In the genomic region with DNA sequence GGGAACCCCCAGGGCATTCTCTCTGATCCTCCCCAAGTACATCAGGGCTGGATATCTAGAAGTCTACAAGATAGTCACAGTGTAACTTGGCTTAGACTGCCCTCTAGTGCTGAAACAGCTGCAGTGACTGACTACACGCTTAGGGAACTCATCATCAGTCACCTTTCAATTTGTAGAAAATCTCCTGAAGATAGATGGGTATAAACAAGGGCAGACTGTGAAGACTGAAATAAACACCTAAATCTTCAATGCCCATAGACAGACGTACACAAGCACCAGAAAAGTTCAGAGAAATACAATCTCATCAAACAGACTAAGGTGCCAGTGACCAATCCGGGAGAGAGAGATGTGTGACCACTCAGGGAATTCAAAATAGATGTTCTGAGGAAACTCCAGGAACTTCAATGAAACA, we compare ENCODE assay signal across 8 cellular contexts. TPM values are rescaled to one million over a fixed set of nuclear protein-coding genes. Genes with fewer than 3 reads are reported as not detected.
DNase-seq lines count a peak whose midpoint lies in the region; ATAC-seq, FAIRE-seq and TF ChIP-seq lines count a peak whose summit lies in the region.

No MANE protein-coding gene starts in this region.

- H3K27me3 Mint-ChIP-seq in activated CD4-positive, alpha-beta T cell treated with anti-CD3 and anti-CD28 coated beads, Interleukin-2, amount 10 ng/mL, durations not matched to agents 7 days and 5 days, result no peaks in the 10 kb centered on the region
- no peaks in the 10 kb centered on the region for H3K27me3 Mint-ChIP-seq in naive B cell

- H3K4me1 ChIP-seq in A549 (no peaks in the 10 kb centered on the region), thoracic aorta (ENCODE audit: control insufficient read depth in 1 of 2, low read depth in 2 of 2) (peaks cover 0 to 13% of the 10 kb centered on the region in 2 donors)

- no peaks in the 10 kb centered on the region for H3K36me3 ChIP-seq in thoracic aorta

- ATAC-seq in A549 (peak; percentile 97 to 98), HG03066 (IDR thresholded peaks at IDR 0.05; ENCODE audit: low read depth, unreplicated experiment) (peak; percentile 65), naive B cell (ENCODE audit: low read depth in 2 of 2) (peak; percentile 76 to 86), thoracic aorta (ENCODE audit: insufficient number of reproducible peaks, low FRiP score, low read depth) (peak; percentile 74)

- no peak for TF ChIP-seq POLR2A in A549 (IDR thresholded peaks at IDR 0.05; ENCODE audit: low read length)

- peak; percentile 59 for FAIRE-seq in A549 (lab: Jason Lieb, UNC)

- no peak overlapping the region for H3K4me2 ChIP-seq in A549

- no peak for TF ChIP-seq EP300 in A549 (IDR thresholded peaks at IDR 0.05)

- TF ChIP-seq RAD21 in A549 (conservative IDR thresholded peaks at IDR 0.05 in 1 of 2, IDR thresholded peaks at IDR 0.05 in 1 of 2), result peak; percentile 78 to 83

- H3K4me3 Mint-ChIP-seq in activated CD4-positive, alpha-beta T cell treated with anti-CD3 and anti-CD28 coated beads, Interleukin-2, amount 10 ng/mL, durations not matched to agents 7 days and 5 days, result no peak overlapping the region
- no peak overlapping the region for H3K4me3 Mint-ChIP-seq in naive B cell

- H3K4me3 ChIP-seq in A549 (no peak overlapping the region), epithelial cell of esophagus (ENCODE audit: low read length) (no peak overlapping the region), thoracic aorta (no peak overlapping the region)

- POLR2A ChIA-PET in A549 (lab: Yijun Ruan, JAX), result no interaction called here
- POLR2A ChIA-PET in activated CD4-positive, alpha-beta T cell treated with anti-CD3 and anti-CD28 coated beads, Interleukin-2, amount 10 ng/mL, durations not matched to agents 7 days and 5 days (lab: Charles Lee), result no interaction called here

- no peaks in the 10 kb centered on the region for H3K27me3 ChIP-seq in thoracic aorta (replicated peaks; ENCODE audit: insufficient read depth)

- H3K9me3 Mint-ChIP-seq in activated CD4-positive, alpha-beta T cell treated with anti-CD3 and anti-CD28 coated beads, Interleukin-2, amount 10 ng/mL, durations not matched to agents 7 days and 5 days, result peaks cover 8% of the 10 kb centered on the region
- peaks cover 0 to 4% (median 0%) of the 10 kb centered on the region in 7 donors for H3K9me3 Mint-ChIP-seq in naive B cell

- H3K27ac ChIP-seq in A549, result no peak overlapping the region
- peak overlapping the region in 1 of 2 donors; percentile 18 for H3K27ac ChIP-seq in thoracic aorta

- H3K36me3 Mint-ChIP-seq in activated CD4-positive, alpha-beta T cell treated with anti-CD3 and anti-CD28 coated beads, Interleukin-2, amount 10 ng/mL, durations not matched to agents 7 days and 5 days (ENCODE audit: low read depth), result peaks cover 62% of the 10 kb centered on the region
- peaks cover 11 to 14% of the 10 kb centered on the region in 2 donors for H3K36me3 Mint-ChIP-seq in naive B cell

- WGBS in A549 (ENCODE audit: missing lambda C conversion rate), result 53% methylated on average over 3 of the region's 3 CpGs

- peaks cover 3% of the 10 kb centered on the region for H3K4me1 Mint-ChIP-seq in activated CD4-positive, alpha-beta T cell treated with anti-CD3 and anti-CD28 coated beads, Interleukin-2, amount 10 ng/mL, durations not matched to agents 7 days and 5 days
- peaks cover 0 to 7% (median 0%) of the 10 kb centered on the region in 3 donors for H3K4me1 Mint-ChIP-seq in naive B cell

- peak; percentile 54 to 74 for DNase-seq in A549 (ENCODE audit: low read depth in 1 of 2, low spot score in 1 of 2)
- DNase-seq in NCI-H460 (ENCODE audit: extremely low read depth, low read depth), result peak; percentile 81
- peak; percentile 78 for DNase-seq in activated CD4-positive, alpha-beta T cell treated with anti-CD3 and anti-CD28 coated beads, Interleukin-2, amount 10 ng/mL, durations not matched to agents 7 days and 5 days
- DNase-seq in epithelial cell of esophagus (ENCODE audit: low read depth), result peak; percentile 80
- DNase-seq in naive B cell, result peak; percentile 53
- no peak for DNase-seq in thoracic aorta (ENCODE audit: low spot score)

- CTCF ChIA-PET in A549 (lab: Yijun Ruan, JAX), result interaction anchor here (0.6 to 6.5 kb wide), 27 partner anchors 8 to 687 kb away, joined by 3 to 80 read pairs (median 5); a partner anchor contains a TSS
- CTCF ChIA-PET in activated CD4-positive, alpha-beta T cell treated with anti-CD3 and anti-CD28 coated beads, Interleukin-2, amount 10 ng/mL, durations not matched to agents 7 days and 5 days (lab: Charles Lee), result interaction anchor here (0.7 to 2.5 kb wide), 15 partner anchors 8 to 687 kb away, joined by 3 to 16 read pairs (median 5); a partner anchor contains a TSS

- peak; percentile 76 for TF ChIP-seq CTCF in A549 (IDR thresholded peaks at IDR 0.05)
- peak; percentile 74 for TF ChIP-seq CTCF in GM12874 (IDR thresholded peaks at IDR 0.05; ENCODE audit: insufficient read depth, low read depth, low read length)
- peak; percentile 94 for TF ChIP-seq CTCF in epithelial cell of esophagus (IDR thresholded peaks at IDR 0.05; ENCODE audit: insufficient read depth, low read depth, low read length, missing control alignments)
- peak; percentile 78 for TF ChIP-seq CTCF in thoracic aorta (IDR thresholded peaks at IDR 0.05)

- peaks cover 7% of the 10 kb centered on the region; the same call in 1 of the 3 replicates for H3K9me3 ChIP-seq in A549
- no peaks in the 10 kb centered on the region for H3K9me3 ChIP-seq in thoracic aorta

- no peak overlapping the region for H3K27ac Mint-ChIP-seq in activated CD4-positive, alpha-beta T cell treated with anti-CD3 and anti-CD28 coated beads, Interleukin-2, amount 10 ng/mL, durations not matched to agents 7 days and 5 days
- H3K27ac Mint-ChIP-seq in naive B cell, result peak overlapping the region in 2 of 6 donors; percentile 26 to 44

TF ChIP-seq in A549, 52 proteins besides CTCF, POLR2A, EP300 and RAD21:
- no peak for TF ChIP-seq MAZ (IDR thresholded peaks at IDR 0.05; ENCODE audit: borderline replicate concordance, low read depth, low read length)
- peak; percentile 59 for TF ChIP-seq SMC3 (IDR thresholded peaks at IDR 0.05)
- no peak for TF ChIP-seq JUN (IDR thresholded peaks at IDR 0.05)
- TF ChIP-seq, protein P1, sequence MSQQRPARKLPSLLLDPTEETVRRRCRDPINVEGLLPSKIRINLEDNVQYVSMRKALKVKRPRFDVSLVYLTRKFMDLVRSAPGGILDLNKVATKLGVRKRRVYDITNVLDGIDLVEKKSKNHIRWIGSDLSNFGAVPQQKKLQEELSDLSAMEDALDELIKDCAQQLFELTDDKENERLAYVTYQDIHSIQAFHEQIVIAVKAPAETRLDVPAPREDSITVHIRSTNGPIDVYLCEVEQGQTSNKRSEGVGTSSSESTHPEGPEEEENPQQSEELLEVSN (IDR thresholded peaks at IDR 0.05; ENCODE audit: borderline replicate concordance, low read depth), result no peak
- TF ChIP-seq, protein P2, sequence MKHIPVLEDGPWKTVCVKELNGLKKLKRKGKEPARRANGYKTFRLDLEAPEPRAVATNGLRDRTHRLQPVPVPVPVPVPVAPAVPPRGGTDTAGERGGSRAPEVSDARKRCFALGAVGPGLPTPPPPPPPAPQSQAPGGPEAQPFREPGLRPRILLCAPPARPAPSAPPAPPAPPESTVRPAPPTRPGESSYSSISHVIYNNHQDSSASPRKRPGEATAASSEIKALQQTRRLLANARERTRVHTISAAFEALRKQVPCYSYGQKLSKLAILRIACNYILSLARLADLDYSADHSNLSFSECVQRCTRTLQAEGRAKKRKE (CRISPR knock-in tag; IDR thresholded peaks at IDR 0.05; ENCODE audit: low read depth), result no peak
- no peak for TF ChIP-seq MAFK (IDR thresholded peaks at IDR 0.05; ENCODE audit: partially characterized antibody)
- no peak for TF ChIP-seq EHMT2 (IDR thresholded peaks at IDR 0.05; ENCODE audit: low read depth)

RNA-seq across cellular contexts. Expression of a gene that starts 46.6 kb away (rescaled TPM):
- 19.6 and 24.5 TPM in 2 replicates for polyA plus RNA-seq in A549 (2011; rRNA removed)
- polyA plus RNA-seq in A549 (2012; cell fraction: cytosol; rRNA removed), result 18.5 and 26.7 TPM in 2 replicates
- 28.4 and 30.6 TPM in 2 replicates for polyA plus RNA-seq in A549 (2012; cell fraction: nucleus; rRNA removed)
- polyA plus RNA-seq in A549 (2017; fragmentation: RNase III; extraction: RNeasy Plus Mini Kit Qiagen cat#74134 plus additional on column Dnase treatment), result 11.8 to 12.5 TPM (median 11.9 TPM) in 3 replicates
- 28.3 and 39.6 TPM in 2 replicates for polyA minus RNA-seq in A549 (2011; rRNA and poly(A)+ RNA removed)
- total RNA-seq in NCI-H460 (2014; rRNA removed; shearing (Covaris generic)), result 30.8 and 36.5 TPM in 2 replicates
- polyA plus RNA-seq in NCI-H460 (2014; cell fraction: nucleus; rRNA removed), result 38.2 and 39.7 TPM in 2 replicates
- total RNA-seq in activated CD4-positive, alpha-beta T cell treated with anti-CD3 and anti-CD28 coated beads, Interleukin-2, amount 10 ng/mL, durations not matched to agents 7 days and 5 days, result 10 to 100 TPM in 1 of 2 experiments, 1 to 10 TPM in 1; 9.0 to 12.2 TPM
- polyA plus RNA-seq in naive B cell (ENCODE audit: low read depth in 6 of 6), result 10 to 100 TPM; 14.1 to 20.8 (median 18.7) TPM
- 1 to 10 TPM; 3.2 to 4.1 TPM for total RNA-seq in thoracic aorta
